In the genomic region with DNA sequence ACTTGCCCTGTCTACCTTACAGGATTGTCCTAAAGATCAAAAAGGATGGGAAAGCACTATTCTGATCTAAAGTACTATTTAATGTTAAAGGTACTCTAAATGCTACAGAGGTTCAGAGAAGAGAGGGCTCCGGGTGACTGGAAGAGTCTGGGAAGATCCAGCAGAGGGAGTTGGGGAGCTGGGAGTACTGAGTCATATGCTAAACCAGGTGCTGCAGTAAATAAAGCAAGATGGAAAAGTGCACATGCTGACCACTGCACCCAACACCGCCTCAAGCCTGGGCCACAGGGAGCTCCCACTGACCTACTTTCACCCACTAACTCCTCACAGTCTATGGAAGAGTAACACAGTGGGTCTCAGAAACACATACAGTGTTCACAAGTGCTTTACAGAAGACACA, we compare ENCODE assay signal across 10 cellular contexts. TPM values are rescaled to one million over a fixed set of nuclear protein-coding genes. Genes with fewer than 3 reads are reported as not detected.
DNase-seq lines count a peak whose midpoint lies in the region; ATAC-seq and TF ChIP-seq lines count a peak whose summit lies in the region.
"Had no signal": no experiment of that assay in that cellular context is flagged by ENCODE, and none has a peak within 500 bp of the region (broad histone marks: within the 10 kb centered on the region; RNA-seq: fewer than 3 reads in every experiment).

No MANE protein-coding gene starts in this region.

- peaks cover 14% of the 10 kb centered on the region for H3K27me3 Mint-ChIP-seq in activated CD4-positive, alpha-beta T cell treated with anti-CD3 and anti-CD28 coated beads, Interleukin-2, amount 10 ng/mL, durations not matched to agents 7 days and 5 days

- H4K5ac ChIP-seq in mesendoderm (ENCODE audit: low read length) = no peak overlapping the region

- H3K4me3 Mint-ChIP-seq in activated CD4-positive, alpha-beta T cell treated with anti-CD3 and anti-CD28 coated beads, Interleukin-2, amount 10 ng/mL, durations not matched to agents 7 days and 5 days = no peak overlapping the region
- H3K4me3 Mint-ChIP-seq: memory B cell had no signal

- H3K4me2 ChIP-seq in mesendoderm (ENCODE audit: low read length) = no peak overlapping the region

- WGBS in mesendoderm (ENCODE audit: extremely low coverage, insufficient coverage, low lambda C conversion rate) = no CpG with 5 or more reads among the region's 2 CpGs

- H3K9ac ChIP-seq in mesendoderm (ENCODE audit: low read length) = no peak overlapping the region

- CTCF ChIA-PET in activated CD4-positive, alpha-beta T cell treated with anti-CD3 and anti-CD28 coated beads, Interleukin-2, amount 10 ng/mL, durations not matched to agents 7 days and 5 days (lab: Charles Lee) = no interaction called here

- ATAC-seq in upper lobe of right lung = no peak

- H3K27ac Mint-ChIP-seq in activated CD4-positive, alpha-beta T cell treated with anti-CD3 and anti-CD28 coated beads, Interleukin-2, amount 10 ng/mL, durations not matched to agents 7 days and 5 days = no peak overlapping the region
- H3K27ac Mint-ChIP-seq: memory B cell had no signal

- no peak overlapping the region for H4K8ac ChIP-seq in mesendoderm (ENCODE audit: low read depth, low read length)

- H2BK15ac ChIP-seq in mesendoderm (replicated peaks; ENCODE audit: low read depth) = no peak overlapping the region

- no peak overlapping the region for H3K4me3 ChIP-seq in mesendoderm (ENCODE audit: low read length)
- H3K4me3 ChIP-seq in upper lobe of right lung = no peak overlapping the region

- peak; percentile 53 for TF ChIP-seq RAD21 in Ishikawa (IDR thresholded peaks at IDR 0.05; ENCODE audit: low read depth)

- H3K27ac ChIP-seq in mesendoderm (ENCODE audit: low read depth, low read length) = no peak overlapping the region
- H3K27ac ChIP-seq in upper lobe of right lung = no peak overlapping the region

- TF ChIP-seq CTCF in upper lobe of right lung (IDR thresholded peaks at IDR 0.05) = no peak

- H3K79me1 ChIP-seq in mesendoderm (ENCODE audit: low read length) = no peaks in the 10 kb centered on the region

- H3K4me1 ChIP-seq in mesendoderm (ENCODE audit: control insufficient read depth, low read depth, low read length) (no peaks in the 10 kb centered on the region), upper lobe of right lung (no peaks in the 10 kb centered on the region)

- no peak overlapping the region for H2AK5ac ChIP-seq in mesendoderm (ENCODE audit: low read length)

- no peak overlapping the region for H2BK5ac ChIP-seq in mesendoderm (ENCODE audit: low read length)

- intact Hi-C loops in upper lobe of right lung (cut with DNase I) = no loop called here

- H3K36me3 ChIP-seq in mesendoderm (ENCODE audit: control insufficient read depth, insufficient read depth, low read length) (no peaks in the 10 kb centered on the region), upper lobe of right lung (no peaks in the 10 kb centered on the region)

- no peaks in the 10 kb centered on the region for H3K4me1 Mint-ChIP-seq in activated CD4-positive, alpha-beta T cell treated with anti-CD3 and anti-CD28 coated beads, Interleukin-2, amount 10 ng/mL, durations not matched to agents 7 days and 5 days
- H3K4me1 Mint-ChIP-seq: memory B cell had no signal

- DNase-seq in DMS 273 (lab: John Stamatoyannopoulos, UW; ENCODE audit: unreplicated experiment) (peak; percentile 71), astrocyte of the hippocampus (ENCODE audit: low read depth, low spot score) (peak; percentile 47), mesendoderm (peak; percentile 63), OCI-M2 (lab: John Stamatoyannopoulos, UW; ENCODE audit: unreplicated experiment) (no peak), upper lobe of right lung (no peak)
- no peak for DNase-seq in activated CD4-positive, alpha-beta T cell treated with anti-CD3 and anti-CD28 coated beads, Interleukin-2, amount 10 ng/mL, durations not matched to agents 7 days and 5 days
- DNase-seq in effector CD4-positive, alpha-beta T cell = no peak

- H3K4ac ChIP-seq in mesendoderm (ENCODE audit: low read depth, low read length) = no peak overlapping the region

- no peak overlapping the region for H3K56ac ChIP-seq in mesendoderm (ENCODE audit: low read length)

- H3K23ac ChIP-seq in mesendoderm (ENCODE audit: low read length) = no peak overlapping the region

- H3K36me3 Mint-ChIP-seq in activated CD4-positive, alpha-beta T cell treated with anti-CD3 and anti-CD28 coated beads, Interleukin-2, amount 10 ng/mL, durations not matched to agents 7 days and 5 days (ENCODE audit: low read depth) = no peaks in the 10 kb centered on the region
- H3K36me3 Mint-ChIP-seq: memory B cell had no signal

- H3K9me3 ChIP-seq in upper lobe of right lung = no peaks in the 10 kb centered on the region

- TF ChIP-seq EP300 in Ishikawa (IDR thresholded peaks at IDR 0.05; ENCODE audit: borderline replicate concordance) = no peak

- no peaks in the 10 kb centered on the region for H3K79me2 ChIP-seq in mesendoderm (ENCODE audit: control insufficient read depth, insufficient read depth, low read length)

- H3K9me3 Mint-ChIP-seq in activated CD4-positive, alpha-beta T cell treated with anti-CD3 and anti-CD28 coated beads, Interleukin-2, amount 10 ng/mL, durations not matched to agents 7 days and 5 days = no peaks in the 10 kb centered on the region
- H3K9me3 Mint-ChIP-seq: memory B cell had no signal

- no peak overlapping the region for H3K18ac ChIP-seq in mesendoderm (ENCODE audit: low read length)

- H3K27me3 ChIP-seq in mesendoderm (ENCODE audit: insufficient read depth, low read length, poor library complexity) = no peaks in the 10 kb centered on the region
- H3K27me3 ChIP-seq in upper lobe of right lung = peaks cover 11% of the 10 kb centered on the region

- H2BK120ac ChIP-seq in mesendoderm (ENCODE audit: low read depth, low read length) = no peak overlapping the region

- POLR2A ChIA-PET in activated CD4-positive, alpha-beta T cell treated with anti-CD3 and anti-CD28 coated beads, Interleukin-2, amount 10 ng/mL, durations not matched to agents 7 days and 5 days (lab: Charles Lee) = no interaction called here

TF ChIP-seq in Ishikawa, 13 proteins besides CTCF, POLR2A, EP300 and RAD21:
- no peak for TF ChIP-seq NFIC (IDR thresholded peaks at IDR 0.05)

RNA-seq across cellular contexts. Expression of a gene that starts 49.3 kb away (rescaled TPM):
- polyA plus RNA-seq in mesendoderm (2013, experiment 1 of 2) = 1.0 TPM
- 0.92 TPM for polyA plus RNA-seq in mesendoderm (2013, experiment 2 of 2)
- not detected for total RNA-seq in activated CD4-positive, alpha-beta T cell treated with anti-CD3 and anti-CD28 coated beads, Interleukin-2, amount 10 ng/mL, durations not matched to agents 7 days and 5 days
- 1.5 TPM for total RNA-seq in upper lobe of right lung
- total RNA-seq: temporal lobe had no signal

Comparison
In these comparisons a context has a peak if more than half of its experiments do, and no peak if none do; other contexts are left out.
1. DNase-seq: peak in DMS 273 (single experiment), astrocyte of the hippocampus (single experiment) and mesendoderm (single experiment); none in activated CD4-positive, alpha-beta T cell treated with anti-CD3 and anti-CD28 coated beads, Interleukin-2, amount 10 ng/mL, durations not matched to agents 7 days and 5 days (single experiment), OCI-M2 (single experiment), upper lobe of right lung (single experiment) and effector CD4-positive, alpha-beta T cell (single experiment).